Comparison of ENCODE assay signal across 1 cellular context in genomic region chr3:12388185-12388584, GRCh38.
TF ChIP-seq lines count a peak whose summit lies in the region.

No MANE protein-coding gene starts in this region.

TF ChIP-seq in HepG2, 621 proteins besides CTCF, POLR2A, EP300 and RAD21:
- no peak for TF ChIP-seq PAWR (CRISPR knock-in tag; IDR thresholded peaks at IDR 0.05; ENCODE audit: borderline replicate concordance)
- no peak for TF ChIP-seq ONECUT2 (CRISPR knock-in tag; IDR thresholded peaks at IDR 0.05)
- TF ChIP-seq ZNF713 (CRISPR knock-in tag; IDR thresholded peaks at IDR 0.05) = no peak
- no peak for TF ChIP-seq HMGA1 (CRISPR knock-in tag; conservative IDR thresholded peaks at IDR 0.05)
